ENCODE assay signal across 18 cellular contexts in the genomic region with DNA sequence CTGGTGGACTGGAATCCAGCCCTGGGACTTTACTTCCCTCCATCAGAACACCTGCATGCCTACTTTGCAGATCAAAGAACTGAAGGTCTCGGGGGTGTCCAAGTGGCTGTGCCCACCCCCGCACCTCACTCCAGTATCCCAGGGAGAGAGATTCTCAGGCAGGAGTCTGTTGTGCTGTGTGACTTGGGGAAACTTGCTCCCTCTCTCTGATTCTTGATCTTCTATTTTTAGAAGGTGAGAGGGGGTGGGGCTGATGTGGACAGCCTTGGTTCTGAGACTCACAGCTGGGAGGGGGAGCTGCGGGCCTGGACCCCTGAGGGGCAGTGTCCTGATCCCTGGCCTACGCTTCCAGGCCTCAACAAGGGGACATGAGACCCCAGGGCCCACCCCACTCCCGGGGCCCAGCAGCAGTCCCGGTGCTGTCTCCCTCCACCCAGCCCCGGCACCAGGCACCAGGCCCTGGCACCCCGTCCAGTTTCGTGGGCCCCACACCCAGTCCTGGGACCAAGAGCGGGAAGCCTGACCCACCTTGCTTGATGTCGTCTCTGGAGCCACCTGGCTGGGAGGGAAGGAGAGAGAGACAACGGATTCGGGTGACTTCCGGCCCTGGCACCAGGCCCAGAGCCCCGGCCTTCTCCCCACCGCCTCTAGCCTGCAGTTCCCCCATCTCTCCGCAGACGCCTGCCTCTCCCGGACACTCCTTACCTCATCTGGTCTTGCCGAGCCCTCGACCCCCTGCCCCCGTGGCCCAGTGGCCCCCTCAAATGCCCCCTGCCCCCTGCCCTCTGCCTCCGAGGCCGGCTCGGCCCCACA.
A peak's percentile ranks its signal among the peaks of the same experiment; 100 is the strongest.
DNase-seq lines count a peak whose midpoint lies in the region; ATAC-seq, FAIRE-seq and TF ChIP-seq lines count a peak whose summit lies in the region.
"Had no signal": no experiment of that assay in that cellular context is flagged by ENCODE, and none has a peak within 500 bp of the region (broad histone marks: within the 10 kb centered on the region; RNA-seq: fewer than 3 reads in every experiment).

No MANE protein-coding gene starts in this region.

- peak overlapping the region; percentile 29 for H2AFZ ChIP-seq in IMR-90 (replicated peaks; ENCODE audit: low read length, poor library complexity)
- H2AFZ ChIP-seq in H1 (ENCODE audit: low read length) = no peak overlapping the region
- H2AFZ ChIP-seq in smooth muscle cell (ENCODE audit: low read depth) = no peak overlapping the region

- peaks cover 15% of the 10 kb centered on the region for H3K9me1 ChIP-seq in IMR-90 (ENCODE audit: insufficient read depth, low read length)

- H2BK15ac ChIP-seq in IMR-90 (ENCODE audit: low read depth, low read length) (0 out of 3 replicates have a peak overlapping the region, but pooled peaks have one; percentile 16), H1 (ENCODE audit: low read length) (no peak overlapping the region)

- dilution Hi-C loops in IMR-90 (cut with HindIII; ENCODE audit: low sequenced_read_pairs, unreplicated experiment) = no loop called here

- no peak overlapping the region for H3K4me3 Mint-ChIP-seq in osteocyte (ENCODE audit: unreplicated experiment)

- no peak overlapping the region for H3K23ac ChIP-seq in IMR-90 (ENCODE audit: low read depth, low read length)
- H3K23ac ChIP-seq in H1 (ENCODE audit: insufficient read length) = no peak overlapping the region

- H2BK12ac ChIP-seq in H1 (ENCODE audit: low read depth, low read length) = no peak overlapping the region

- POLR2A ChIA-PET in IMR-90 (lab: Charles Lee; ENCODE audit: unreplicated experiment) (no interaction called here), H1 (lab: Charles Lee; ENCODE audit: partially characterized antibody) (interaction anchor here (1.4 kb wide), 1 partner anchor 19 kb away, joined by 3 read pairs; no protein-coding TSS in a partner anchor)

- in situ Hi-C loops in IMR-90 (cut with MboI; ENCODE audit: low sequenced_read_pairs) = no loop called here

- no peak for ATAC-seq in IMR-90 (ENCODE audit: low read depth)

- DNase-seq in SHP77 (lab: John Stamatoyannopoulos, UW) (peak; percentile 24 to 77), SHP77 treated with DMSO at 0.1 percent for 48 hours (lab: John Stamatoyannopoulos, UW) (no peak), IMR-90 (no peak), H1 (ENCODE audit: low read depth in 1 of 2, low spot score in 2 of 2) (no peak), osteocyte (ENCODE audit: extremely low spot score, unreplicated experiment) (peak; percentile 83), DMS53 (lab: John Stamatoyannopoulos, UW) (no peak), smooth muscle cell (lab: John Stamatoyannopoulos, UW; ENCODE audit: unreplicated experiment) (no peak), NCI-H2227 treated with DMSO at 0.1 percent for 48 hours (lab: John Stamatoyannopoulos, UW) (no peak)
- DNase-seq: DND-41, GDM1, NCI-H1105, NCI-H1930, NCI-H526 treated with DMSO at 0.1 percent for 48 hours, Right ventricle myocardium superior had no signal

- no TSS peak for BruUV-seq in IMR-90 (replicated peaks; lab: Mats Ljungman, UMichigan)

- no peaks in the 10 kb centered on the region; the same call in 1 of the 2 replicates for H4K20me1 ChIP-seq in IMR-90 (ENCODE audit: insufficient read depth, low read length)
- no peaks in the 10 kb centered on the region for H4K20me1 ChIP-seq in H1 (replicated peaks in 1 of 2; ENCODE audit: control insufficient read depth in 1 of 2, insufficient read depth in 2 of 2, low read length in 2 of 2)
- H4K20me1 ChIP-seq in smooth muscle cell (ENCODE audit: low read depth) = no peaks in the 10 kb centered on the region

- H2BK20ac ChIP-seq in IMR-90 (ENCODE audit: low read depth, low read length) (peak overlapping the region; percentile 39), H1 (ENCODE audit: low read length) (no peak overlapping the region)

- H3K56ac ChIP-seq in IMR-90 (ENCODE audit: extremely low read depth, insufficient read depth, low read length) = no peak overlapping the region
- no peak overlapping the region for H3K56ac ChIP-seq in H1 (replicated peaks; ENCODE audit: insufficient read length, low read depth, low read length)

- no peaks in the 10 kb centered on the region for H3K27me3 Mint-ChIP-seq in osteocyte (ENCODE audit: unreplicated experiment)

- 63% methylated on average over 6 of the region's 25 CpGs; no CpG with 5 or more reads in 1 of the 2 experiments for whole genome bisulfite sequencing in IMR-90 (ENCODE audit: extremely low coverage in 2 of 2, insufficient read length in 1 of 2), 2 experiments
- WGBS in H1 (ENCODE audit: extremely low coverage in 1 of 2, insufficient coverage in 1 of 2, insufficient read length in 1 of 2, insufficient replicate concordance in 2 of 2, low coverage in 1 of 2, low lambda C conversion rate in 2 of 2, missing lambda C conversion rate in 1 of 2), 2 experiments = 87% methylated on average over 12 of the region's 25 CpGs; no CpG with 5 or more reads in 1 of the 2 experiments
- WGBS in smooth muscle cell (ENCODE audit: low lambda C conversion rate) = 96% methylated on average over 22 of the region's 25 CpGs

- no peak overlapping the region for H3K9ac ChIP-seq in IMR-90 (ENCODE audit: low read depth, low read length)
- no peak overlapping the region for H3K9ac ChIP-seq in H1 (replicated peaks in 1 of 4; ENCODE audit: extremely low read depth in 1 of 4, low read depth in 3 of 4, low read length in 3 of 4)
- no peak overlapping the region for H3K9ac ChIP-seq in smooth muscle cell (ENCODE audit: low read depth)

- peaks cover 25% of the 10 kb centered on the region for H3K4me1 ChIP-seq in IMR-90 (ENCODE audit: control insufficient read depth, insufficient read depth, low read length)
- H3K4me1 ChIP-seq in H1 (replicated peaks in 1 of 4; ENCODE audit: control insufficient read depth in 3 of 4, insufficient read depth in 4 of 4, low read length in 3 of 4) = peaks cover 0 to 4% (median 0%) of the 10 kb centered on the region in 4 experiments; a peak in 1 of 7 replicates
- no peaks in the 10 kb centered on the region for H3K4me1 ChIP-seq in smooth muscle cell (ENCODE audit: low read depth)

- H2BK5ac ChIP-seq in IMR-90 (ENCODE audit: low read depth, low read length, poor library complexity, severe bottlenecking) (no peak overlapping the region), H1 (ENCODE audit: low read depth, low read length) (no peak overlapping the region)

- TF ChIP-seq POLR2A in IMR-90 (IDR thresholded peaks at IDR 0.05; ENCODE audit: low read depth, low read length) (no peak), H1 (IDR thresholded peaks at IDR 0.05; ENCODE audit: control extremely low read depth in 1 of 2, low read depth in 2 of 2, low read length in 2 of 2) (no peak)

- H3K36me3 Mint-ChIP-seq in osteocyte (ENCODE audit: unreplicated experiment) = no peaks in the 10 kb centered on the region

- no peak for FAIRE-seq in H1 (lab: Jason Lieb, UNC)
- FAIRE-seq: A204.1, GM12892 had no signal

- H4K8ac ChIP-seq in IMR-90 (ENCODE audit: low read depth in 2 of 2, low read length in 2 of 2) = no peak overlapping the region; a peak in 1 of 4 replicates
- H4K8ac ChIP-seq in H1 (ENCODE audit: extremely low read depth, insufficient read depth, low read length) = no peak overlapping the region

- H3K79me1 ChIP-seq in IMR-90 (ENCODE audit: low read depth in 1 of 2, low read length in 2 of 2) (no peaks in the 10 kb centered on the region), H1 (ENCODE audit: low read depth, low read length) (no peaks in the 10 kb centered on the region)

- no peak overlapping the region for H3K4me3 ChIP-seq in IMR-90 (ENCODE audit: insufficient read depth, low read depth, low read length)
- H3K4me3 ChIP-seq in H1 (ENCODE audit: extremely low read depth in 1 of 4, insufficient read depth in 2 of 4, low read depth in 3 of 4, low read length in 4 of 4) = no peak overlapping the region
- H3K4me3 ChIP-seq in smooth muscle cell = no peak overlapping the region
- H3K4me3 ChIP-seq: HAP-1 had no signal

- H3K79me2 ChIP-seq in H1 (ENCODE audit: control insufficient read depth in 1 of 2, insufficient read depth in 2 of 2, low read length in 2 of 2) = no peaks in the 10 kb centered on the region
- H3K79me2 ChIP-seq in smooth muscle cell (ENCODE audit: low read depth) = no peaks in the 10 kb centered on the region

- H3K36me3 ChIP-seq in IMR-90 (ENCODE audit: control insufficient read depth, insufficient read depth, low read length) (no peaks in the 10 kb centered on the region), H1 (ENCODE audit: control insufficient read depth in 2 of 4, insufficient read depth in 4 of 4, low read length in 3 of 4) (no peaks in the 10 kb centered on the region), smooth muscle cell (ENCODE audit: low read depth) (no peaks in the 10 kb centered on the region)
- H3K36me3 ChIP-seq: HAP-1 had no signal

- H3K23me2 ChIP-seq in H1 (ENCODE audit: low read depth, low read length) = peaks cover 2% of the 10 kb centered on the region; the same call in 1 of the 2 replicates

- TF ChIP-seq RAD21 in IMR-90 (IDR thresholded peaks at IDR 0.05; ENCODE audit: low read length) (no peak), H1 (IDR thresholded peaks at IDR 0.05 in 1 of 2, conservative IDR thresholded peaks at IDR 0.05 in 1 of 2; ENCODE audit: low read depth in 2 of 2, low read length in 2 of 2) (no peak)

- H4K91ac ChIP-seq in IMR-90 (ENCODE audit: insufficient read depth, low read depth, low read length) (peak overlapping the region; percentile 76), H1 (replicated peaks; ENCODE audit: insufficient read length, low read length) (no peak overlapping the region)

- no peaks in the 10 kb centered on the region for H3K9me3 Mint-ChIP-seq in osteocyte (ENCODE audit: unreplicated experiment)

- H3K18ac ChIP-seq in IMR-90 (ENCODE audit: low read depth, low read length) (peak overlapping the region; percentile 30), H1 (ENCODE audit: extremely low read depth, low read length) (no peak overlapping the region)

- peak overlapping the region; percentile 71 for H2BK120ac ChIP-seq in IMR-90 (ENCODE audit: low read depth, low read length)
- H2BK120ac ChIP-seq in H1 (replicated peaks; ENCODE audit: low read depth, low read length) = no peak overlapping the region

- peak overlapping the region; percentile 77; the same call in 1 of the 2 replicates for H3K4ac ChIP-seq in IMR-90 (ENCODE audit: low read depth, low read length)
- no peak overlapping the region for H3K4ac ChIP-seq in H1 (replicated peaks; ENCODE audit: insufficient read length, low read depth, low read length)

- H3K4me2 ChIP-seq in IMR-90 (ENCODE audit: low read depth, low read length) = no peak overlapping the region
- H3K4me2 ChIP-seq in H1 (ENCODE audit: insufficient read depth in 1 of 2, low read depth in 2 of 2, low read length in 2 of 2) = no peak overlapping the region
- no peak overlapping the region for H3K4me2 ChIP-seq in smooth muscle cell

- no peak overlapping the region for H3K27ac Mint-ChIP-seq in osteocyte (ENCODE audit: unreplicated experiment)

- H2AK9ac ChIP-seq in IMR-90 (replicated peaks; ENCODE audit: low read depth, low read length, poor library complexity) = peak overlapping the region; percentile 40

- no peaks in the 10 kb centered on the region for H3F3A ChIP-seq in smooth muscle cell (ENCODE audit: low read depth)

- H3K14ac ChIP-seq in IMR-90 (replicated peaks; ENCODE audit: low read depth, low read length) (0 out of 2 replicates have a peak overlapping the region, but pooled peaks have one; percentile 5), H1 (ENCODE audit: insufficient read length) (no peak overlapping the region)

- no peak for TF ChIP-seq CTCF in IMR-90 (conservative IDR thresholded peaks at IDR 0.05; ENCODE audit: low read depth, low read length)
- no peak for TF ChIP-seq CTCF in H1 (IDR thresholded peaks at IDR 0.05; ENCODE audit: control extremely low read depth in 1 of 3, insufficient read depth in 1 of 3, low read depth in 1 of 3, low read length in 3 of 3)
- no peak for TF ChIP-seq CTCF in osteocyte (IDR thresholded peaks at IDR 0.05)
- TF ChIP-seq CTCF in smooth muscle cell (IDR thresholded peaks at IDR 0.05; ENCODE audit: borderline replicate concordance, insufficient read depth, poor library complexity, severe bottlenecking) = no peak

- H3K27ac ChIP-seq in IMR-90 (ENCODE audit: insufficient read depth, low read length) = no peak overlapping the region
- no peak overlapping the region for H3K27ac ChIP-seq in H1 (ENCODE audit: low read depth, low read length)
- no peak overlapping the region for H3K27ac ChIP-seq in smooth muscle cell (ENCODE audit: low read depth)
- H3K27ac ChIP-seq: C4-2B had no signal

- H2AK5ac ChIP-seq in IMR-90 (ENCODE audit: low read depth, low read length) (peak overlapping the region; percentile 99), H1 (ENCODE audit: low read depth, low read length) (no peak overlapping the region)

- H4K5ac ChIP-seq in IMR-90 (ENCODE audit: low read depth, low read length) = no peak overlapping the region; the same call in 1 of the 2 replicates
- H4K5ac ChIP-seq in H1 (ENCODE audit: insufficient read length, low read depth, low read length) = no peak overlapping the region

- no peaks in the 10 kb centered on the region for H3K27me3 ChIP-seq in IMR-90 (ENCODE audit: control insufficient read depth, insufficient read depth, low read length)
- H3K27me3 ChIP-seq in H1 (replicated peaks in 1 of 4; ENCODE audit: control insufficient read depth in 3 of 4, extremely low read depth in 1 of 4, insufficient read depth in 3 of 4, low read length in 3 of 4) = no peaks in the 10 kb centered on the region
- no peaks in the 10 kb centered on the region for H3K27me3 ChIP-seq in smooth muscle cell (ENCODE audit: low read depth)

- no peak for TF ChIP-seq EP300 in H1 (IDR thresholded peaks at IDR 0.05; ENCODE audit: borderline replicate concordance in 1 of 2, low read depth in 2 of 2, low read length in 2 of 2)

- peaks cover 20% of the 10 kb centered on the region for H3K4me1 Mint-ChIP-seq in osteocyte (ENCODE audit: unreplicated experiment)

- CTCF ChIA-PET in IMR-90 (lab: Yijun Ruan, JAX) (interaction anchor here (0.6 kb wide), 1 partner anchor 57 kb away, joined by 3 read pairs; no protein-coding TSS in a partner anchor), H1 (lab: Charles Lee; ENCODE audit: partially characterized antibody) (interaction anchor here (1.5 to 3.2 kb wide), 2 partner anchors 13 to 49 kb away, joined by 3 to 30 read pairs; no protein-coding TSS in a partner anchor)

- H3K9me3 ChIP-seq in IMR-90 (ENCODE audit: control insufficient read depth, insufficient read depth, low read length) = no peaks in the 10 kb centered on the region
- no peaks in the 10 kb centered on the region for H3K9me3 ChIP-seq in H1 (ENCODE audit: insufficient read depth in 2 of 2, low read depth in 1 of 2, low read length in 1 of 2)
- no peaks in the 10 kb centered on the region for H3K9me3 ChIP-seq in smooth muscle cell (replicated peaks; ENCODE audit: low read depth)
- H3K9me3 ChIP-seq: HAP-1 had no signal

- intact Hi-C loops in IMR-90 (cut with micrococcal nuclease) = no loop called here

Comparison
In these comparisons a context has a peak if more than half of its experiments do, and no peak if none do; other contexts are left out.
1. DNase-seq: peak in SHP77 (2 of 2) and osteocyte (single experiment); none in SHP77 treated with DMSO at 0.1 percent for 48 hours (single experiment), IMR-90 (single experiment), H1 (0 of 2), DMS53 (single experiment), smooth muscle cell (single experiment) and NCI-H2227 treated with DMSO at 0.1 percent for 48 hours (single experiment).